In the genomic region with DNA sequence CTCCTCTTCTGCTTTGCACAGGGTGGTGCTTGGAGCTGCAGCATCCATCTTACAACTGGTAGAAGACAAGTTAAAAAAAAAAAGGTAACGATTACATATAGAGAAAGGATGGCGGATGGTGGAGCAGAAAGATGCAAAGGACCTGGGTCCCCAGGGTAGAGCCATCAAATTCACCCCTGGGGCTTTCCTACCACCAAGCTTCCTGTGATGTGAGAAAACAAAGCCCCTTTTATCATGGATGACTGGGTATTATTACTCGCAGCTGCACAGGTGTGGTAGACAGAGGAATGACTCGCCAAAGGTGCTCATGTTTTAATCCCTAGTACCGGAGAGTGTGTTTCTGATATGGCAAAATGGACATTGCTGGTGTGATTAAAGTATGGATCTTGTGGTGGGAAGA, we compare ENCODE assay signal across 1 cellular context.
A peak's percentile ranks its signal among the peaks of the same experiment; 100 is the strongest.
TF ChIP-seq lines count a peak whose summit lies in the region.

No MANE protein-coding gene starts in this region.

TF ChIP-seq in H1, 55 proteins besides CTCF, POLR2A, EP300 and RAD21:
- TF ChIP-seq TCF12 (IDR thresholded peaks at IDR 0.05; ENCODE audit: low read depth, low read length) (peak; percentile 84), NANOG (IDR thresholded peaks at IDR 0.05; ENCODE audit: insufficient read depth, low read depth, low read length, poor library complexity, severe bottlenecking) (no peak)
TF ChIP-seq in H1: peak in this region for 1.
